In the genomic region with DNA sequence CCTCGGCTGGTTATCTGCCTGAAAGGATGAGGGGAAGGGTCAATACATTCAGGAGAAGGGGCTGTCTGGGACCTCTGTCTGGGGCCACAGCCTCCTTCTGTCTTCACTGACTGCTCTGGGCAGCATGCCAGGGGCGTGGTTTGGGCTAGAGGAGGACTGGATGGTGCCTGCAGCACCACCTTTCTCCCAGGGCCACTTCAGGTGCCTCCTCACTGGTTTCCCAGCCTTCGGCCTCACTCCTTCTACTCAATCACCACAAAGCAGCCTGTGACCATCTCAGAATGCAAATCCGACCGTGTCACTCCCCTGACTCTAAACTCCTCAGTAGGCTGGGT, we compare ENCODE assay signal across 10 cellular contexts. TPM values are rescaled to one million over a fixed set of nuclear protein-coding genes. Genes with fewer than 3 reads are reported as not detected.
A peak's percentile ranks its signal among the peaks of the same experiment; 100 is the strongest.
DNase-seq lines count a peak whose midpoint lies in the region; ATAC-seq, FAIRE-seq and TF ChIP-seq lines count a peak whose summit lies in the region.
"Had no signal": no experiment of that assay in that cellular context is flagged by ENCODE, and none has a peak within 500 bp of the region (broad histone marks: within the 10 kb centered on the region; RNA-seq: fewer than 3 reads in every experiment).

No MANE protein-coding gene starts in this region.

- H3K27ac ChIP-seq in liver (ENCODE audit: low read depth in 1 of 2, low read length in 2 of 2) = peak overlapping the region; percentile 90 to 91
- no peak overlapping the region for H3K27ac ChIP-seq in HepG2 (ENCODE audit: extremely low read length, insufficient read depth, low read length)
- peak overlapping the region; percentile 97 for H3K27ac ChIP-seq in VCaP
- peak overlapping the region; percentile 77 to 79 for H3K27ac ChIP-seq in mucosa of rectum (ENCODE audit: low read depth in 2 of 2, low read length in 2 of 2)
- H3K27ac ChIP-seq in aorta (ENCODE audit: low read depth in 1 of 2, low read length in 2 of 2) = peak overlapping the region in 1 of 2 donors; percentile 54
- H3K27ac ChIP-seq in SK-N-SH (ENCODE audit: low read depth in 2 of 2, low read length in 1 of 2) = no peak overlapping the region; a peak in 1 of 4 replicates

- H3K27me3 ChIP-seq in liver (ENCODE audit: control insufficient read depth in 4 of 4, insufficient read depth in 4 of 4, low read length in 3 of 4) = no peaks in the 10 kb centered on the region
- no peaks in the 10 kb centered on the region for H3K27me3 ChIP-seq in HepG2 (ENCODE audit: control insufficient read depth in 1 of 2, insufficient read depth in 2 of 2, low read length in 2 of 2)
- H3K27me3 ChIP-seq in mucosa of rectum (ENCODE audit: control insufficient read depth in 2 of 2, insufficient read depth in 2 of 2, low read length in 2 of 2) = no peaks in the 10 kb centered on the region
- no peaks in the 10 kb centered on the region for H3K27me3 ChIP-seq in aorta (ENCODE audit: control insufficient read depth in 1 of 2, insufficient read depth in 2 of 2, low read length in 1 of 2)
- no peaks in the 10 kb centered on the region for H3K27me3 ChIP-seq in SK-N-SH (ENCODE audit: insufficient read depth)

- H3K9ac ChIP-seq in liver (ENCODE audit: low read depth in 1 of 2, low read length in 2 of 2) (peak overlapping the region in 1 of 2 donors; percentile 3), HepG2 (ENCODE audit: insufficient read depth, low read depth, low read length) (no peak overlapping the region), mucosa of rectum (ENCODE audit: low read depth in 1 of 2, low read length in 2 of 2) (peak overlapping the region in 1 of 2 donors; percentile 42), SK-N-SH (no peak overlapping the region)

- H3K36me3 ChIP-seq in liver (ENCODE audit: control insufficient read depth in 4 of 4, insufficient read depth in 3 of 4, low read depth in 1 of 4, low read length in 3 of 4) = no peaks in the 10 kb centered on the region
- H3K36me3 ChIP-seq in HepG2 (replicated peaks in 1 of 2; ENCODE audit: control insufficient read depth in 1 of 2, insufficient read depth in 2 of 2, low read length in 2 of 2) = no peaks in the 10 kb centered on the region
- H3K36me3 ChIP-seq in mucosa of rectum (ENCODE audit: control insufficient read depth in 2 of 2, insufficient read depth in 2 of 2, low read length in 2 of 2) = no peaks in the 10 kb centered on the region
- H3K36me3 ChIP-seq in aorta (ENCODE audit: control insufficient read depth in 1 of 2, insufficient read depth in 2 of 2, low read length in 1 of 2) = no peaks in the 10 kb centered on the region
- no peaks in the 10 kb centered on the region for H3K36me3 ChIP-seq in SK-N-SH (replicated peaks in 1 of 2; ENCODE audit: control insufficient read depth in 1 of 2, insufficient read depth in 2 of 2, low read length in 1 of 2)

- H3K79me2 ChIP-seq in HepG2 (ENCODE audit: insufficient read depth, low read length) = peaks cover 21% of the 10 kb centered on the region
- H3K79me2 ChIP-seq in SK-N-SH (ENCODE audit: insufficient read depth) = peaks cover 62% of the 10 kb centered on the region

- H3K4me2 ChIP-seq in HepG2 (ENCODE audit: low read depth, low read length) (no peak overlapping the region), SK-N-SH (no peak overlapping the region)

- intact Hi-C loops in HepG2 (cut with micrococcal nuclease; ENCODE audit: unreplicated experiment) (no loop called here), aorta (cut with DNase I) (no loop called here)

- TF ChIP-seq EP300 in HepG2 (IDR thresholded peaks at IDR 0.05; ENCODE audit: low read depth in 2 of 2, low read length in 2 of 2) = no peak
- TF ChIP-seq EP300 in HepG2 (CRISPR knock-in tag; IDR thresholded peaks at IDR 0.05; ENCODE audit: borderline replicate concordance) = no peak
- TF ChIP-seq EP300 in SK-N-SH (IDR thresholded peaks at IDR 0.05; ENCODE audit: borderline replicate concordance in 1 of 2, low read depth in 1 of 2, low read length in 1 of 2) = no peak

- no TSS peak for BruUV-seq in HepG2 (replicated peaks; lab: Mats Ljungman, UMichigan)

- H3K4me1 ChIP-seq in liver (ENCODE audit: control insufficient read depth in 4 of 4, insufficient read depth in 4 of 4, low read length in 3 of 4) = peaks cover 35 to 87% (median 70%) of the 10 kb centered on the region in 4 donors
- peaks cover 94% of the 10 kb centered on the region for H3K4me1 ChIP-seq in HepG2 (ENCODE audit: insufficient read depth, low read length)
- peaks cover 79% of the 10 kb centered on the region in 2 donors for H3K4me1 ChIP-seq in mucosa of rectum (ENCODE audit: control insufficient read depth in 2 of 2, insufficient read depth in 2 of 2, low read length in 2 of 2)
- peaks cover 0 to 2% of the 10 kb centered on the region in 2 donors for H3K4me1 ChIP-seq in aorta (ENCODE audit: control insufficient read depth in 1 of 2, insufficient read depth in 2 of 2, low read length in 2 of 2)
- peaks cover 16 to 83% of the 10 kb centered on the region in 2 experiments for H3K4me1 ChIP-seq in SK-N-SH (ENCODE audit: control insufficient read depth in 1 of 2, insufficient read depth in 2 of 2, low read depth in 1 of 2, low read length in 1 of 2)

- TF ChIP-seq CTCF in liver (IDR thresholded peaks at IDR 0.05; ENCODE audit: low read depth, low read length, missing input control) (no peak), HepG2 (CRISPR knock-in tag; IDR thresholded peaks at IDR 0.05) (no peak), VCaP (conservative IDR thresholded peaks at IDR 0.05) (no peak), SK-N-SH (IDR thresholded peaks at IDR 0.05) (no peak)

- H3K9me3 ChIP-seq in liver (ENCODE audit: control insufficient read depth in 4 of 4, low read length in 3 of 4) (no peaks in the 10 kb centered on the region), HepG2 (ENCODE audit: low read length) (no peaks in the 10 kb centered on the region), mucosa of rectum (ENCODE audit: control insufficient read depth in 2 of 2, low read length in 2 of 2) (no peaks in the 10 kb centered on the region), aorta (ENCODE audit: control insufficient read depth, low read length) (no peaks in the 10 kb centered on the region), SK-N-SH (no peaks in the 10 kb centered on the region)

- 64% methylated on average over 5 of the region's 5 CpGs for WGBS in liver
- 93% methylated on average over 4 of the region's 5 CpGs for WGBS in HepG2 (ENCODE audit: low lambda C conversion rate)
- WGBS in aorta, 2 donors = 65 to 71% methylated on average over 5 of the region's 5 CpGs
- WGBS in SK-N-SH (ENCODE audit: low lambda C conversion rate) = 82% methylated on average over 4 of the region's 5 CpGs

- CTCF ChIA-PET in HepG2 (lab: Yijun Ruan, JAX; ENCODE audit: low intra/inter-chr PET ratio, low total read pairs) = no interaction called here
- CTCF ChIA-PET in SK-N-SH (lab: Yijun Ruan, JAX) = interaction anchor here (0.6 to 7.7 kb wide), 3 partner anchors 26 to 85 kb away, joined by 3 to 65 read pairs (median 4); no protein-coding TSS in a partner anchor

- in situ Hi-C loops in HepG2 (cut with HindIII; ENCODE audit: extremely low pct_ligation_motif_present, low pct_unique_long_range_greater_than_20kb) = no loop called here

- TF ChIP-seq RAD21 in liver (IDR thresholded peaks at IDR 0.05) = no peak
- no peak for TF ChIP-seq RAD21 in HepG2 (CRISPR knock-in tag; IDR thresholded peaks at IDR 0.05)
- TF ChIP-seq RAD21 in SK-N-SH (IDR thresholded peaks at IDR 0.05; ENCODE audit: low read length) = no peak

- no peak for ATAC-seq in HepG2
- ATAC-seq in aorta (ENCODE audit: low FRiP score) = no peak
- ATAC-seq in HG03139 (IDR thresholded peaks at IDR 0.05; ENCODE audit: unreplicated experiment) = no peak

- DNase-seq in HepG2 (ENCODE audit: low spot score) (no peak), aorta (peak; percentile 63 to 85), SKM-1 treated with dmso at 0.1 percent for 144 hours (lab: John Stamatoyannopoulos, UW; ENCODE audit: unreplicated experiment) (no peak), SK-N-SH (no peak)
- DNase-seq: amygdala, retina had no signal

- no peaks in the 10 kb centered on the region for H3K9me2 ChIP-seq in SK-N-SH

- no peak for TF ChIP-seq POLR2A in HepG2 (IDR thresholded peaks at IDR 0.05; ENCODE audit: insufficient read depth in 1 of 2, low read depth in 2 of 2, low read length in 2 of 2)

- FAIRE-seq in HepG2 (lab: Jason Lieb, UNC) = no peak

- H3K4me3 ChIP-seq in liver (ENCODE audit: low read depth in 1 of 3, low read length in 3 of 3) = no peak overlapping the region
- no peak overlapping the region for H3K4me3 ChIP-seq in HepG2 (replicated peaks in 1 of 3; ENCODE audit: insufficient read depth in 1 of 3, low read depth in 2 of 3, low read length in 3 of 3)
- H3K4me3 ChIP-seq in mucosa of rectum (ENCODE audit: low read length in 2 of 2) = no peak overlapping the region
- H3K4me3 ChIP-seq in aorta (ENCODE audit: low read length in 2 of 2) = no peak overlapping the region
- no peak overlapping the region for H3K4me3 ChIP-seq in SK-N-SH (ENCODE audit: low read depth in 2 of 2, low read length in 1 of 2)

- no peak overlapping the region for H2AFZ ChIP-seq in HepG2 (ENCODE audit: low read length)
- no peak overlapping the region for H2AFZ ChIP-seq in SK-N-SH (ENCODE audit: low read depth)

- peaks cover 7% of the 10 kb centered on the region for H3F3A ChIP-seq in SK-N-SH (replicated peaks; ENCODE audit: insufficient read depth)

- H4K20me1 ChIP-seq in HepG2 (ENCODE audit: insufficient read depth, low read length) (peaks cover 3% of the 10 kb centered on the region), SK-N-SH (ENCODE audit: insufficient read depth) (peaks cover 10% of the 10 kb centered on the region; the same call in 1 of the 2 replicates)

- POLR2A ChIA-PET in HepG2 (lab: Yijun Ruan, JAX) = no interaction called here
- POLR2A ChIA-PET in SK-N-SH (lab: Yijun Ruan, JAX) = no interaction called here

RNA-seq across cellular contexts. Expression of a gene that starts 49.9 kb away (rescaled TPM):
- total RNA-seq in liver = 10 to 100 TPM; 38.9 to 40.2 TPM
- 10 to 100 TPM; 29.3 to 46.4 TPM for polyA plus RNA-seq in liver
- 11.1 and 21.2 TPM in 2 replicates for total RNA-seq in HepG2 (2016; rRNA removed; fragmentation: Illumina TruSeq; extraction: Trizol)
- 3.1 and 4.6 TPM in 2 replicates for total RNA-seq in HepG2 (2016; cell fraction: cytosol; rRNA removed; fragmentation: Illumina TruSeq; extraction: Trizol; ENCODE audit: low read depth)
- total RNA-seq in HepG2 (2016; cell fraction: insoluble cytoplasmic fraction; rRNA removed; fragmentation: Illumina TruSeq; extraction: Trizol) = 8.0 and 21.1 TPM in 2 replicates
- total RNA-seq in HepG2 (2016; cell fraction: membrane; rRNA removed; fragmentation: Illumina TruSeq; extraction: Trizol) = 5.2 and 6.6 TPM in 2 replicates
- total RNA-seq in HepG2 (2016; cell fraction: nucleus; rRNA removed; fragmentation: Illumina TruSeq; extraction: Trizol) = 18.9 and 25.8 TPM in 2 replicates
- 13.5 and 17.0 TPM in 2 replicates for polyA plus RNA-seq in HepG2 (2011; rRNA removed)
- polyA plus RNA-seq in HepG2 (2011; cell fraction: cytosol; rRNA removed) = 7.9 and 8.8 TPM in 2 replicates
- 20.3 and 20.8 TPM in 2 replicates for polyA plus RNA-seq in HepG2 (2011; cell fraction: nucleus; rRNA removed)
- 23.5 and 24.3 TPM in 2 replicates for polyA plus RNA-seq in HepG2 (2012)
- 1.8 TPM in 2 replicates for polyA plus RNA-seq in HepG2 (2016; cell fraction: cytosol; fragmentation: Illumina TruSeq; extraction: Trizol; ENCODE audit: low read depth)
- 8.3 and 10.9 TPM in 2 replicates for polyA plus RNA-seq in HepG2 (2016; cell fraction: insoluble cytoplasmic fraction; fragmentation: Illumina TruSeq; extraction: Trizol; ENCODE audit: low read depth)
- 2.8 and 3.4 TPM in 2 replicates for polyA plus RNA-seq in HepG2 (2016; cell fraction: membrane; fragmentation: Illumina TruSeq; extraction: Trizol; ENCODE audit: low read depth)
- polyA plus RNA-seq in HepG2 (2016; cell fraction: nucleus; fragmentation: Illumina TruSeq; extraction: Trizol; ENCODE audit: insufficient read depth, low read depth) = 36.4 and 38.3 TPM in 2 replicates
- 34.0 and 41.6 TPM in 2 replicates for polyA minus RNA-seq in HepG2 (2011; rRNA and poly(A)+ RNA removed; ENCODE audit: low replicate concordance)
- 9.9 and 11.8 TPM in 2 replicates for polyA minus RNA-seq in HepG2 (2011; cell fraction: cytosol; rRNA and poly(A)+ RNA removed)
- polyA minus RNA-seq in HepG2 (2011; cell fraction: nucleus; rRNA and poly(A)+ RNA removed) = 11.3 and 11.4 TPM in 2 replicates
- 100 to 1,000 TPM; 135 to 155 TPM for total RNA-seq in aorta
- polyA plus RNA-seq in aorta = 100 to 1,000 TPM in 1 of 2 donors, 10 to 100 TPM in 1; 12.1 to 112 TPM
- 62.3 and 96.6 TPM in 2 replicates for polyA plus RNA-seq in SK-N-SH (2012; rRNA removed)
- polyA plus RNA-seq in SK-N-SH (2012; cell fraction: cytosol; rRNA removed) = 48.1 and 60.4 TPM in 2 replicates
- polyA plus RNA-seq in SK-N-SH (2012; cell fraction: nucleus; rRNA removed) = 53.0 and 69.9 TPM in 2 replicates

Comparison
In these comparisons a context has a peak if more than half of its experiments do, and no peak if none do; other contexts are left out.
1. H3K27ac ChIP-seq: peak in liver (2 of 2), VCaP (single experiment) and mucosa of rectum (2 of 2); none in HepG2 (single experiment) and SK-N-SH (0 of 2).
2. DNase-seq: peak in aorta (2 of 2); none in HepG2 (single experiment), SKM-1 treated with dmso at 0.1 percent for 144 hours (single experiment) and SK-N-SH (single experiment).